Comparison of ENCODE assay signal across 18 cellular contexts in the genomic region with DNA sequence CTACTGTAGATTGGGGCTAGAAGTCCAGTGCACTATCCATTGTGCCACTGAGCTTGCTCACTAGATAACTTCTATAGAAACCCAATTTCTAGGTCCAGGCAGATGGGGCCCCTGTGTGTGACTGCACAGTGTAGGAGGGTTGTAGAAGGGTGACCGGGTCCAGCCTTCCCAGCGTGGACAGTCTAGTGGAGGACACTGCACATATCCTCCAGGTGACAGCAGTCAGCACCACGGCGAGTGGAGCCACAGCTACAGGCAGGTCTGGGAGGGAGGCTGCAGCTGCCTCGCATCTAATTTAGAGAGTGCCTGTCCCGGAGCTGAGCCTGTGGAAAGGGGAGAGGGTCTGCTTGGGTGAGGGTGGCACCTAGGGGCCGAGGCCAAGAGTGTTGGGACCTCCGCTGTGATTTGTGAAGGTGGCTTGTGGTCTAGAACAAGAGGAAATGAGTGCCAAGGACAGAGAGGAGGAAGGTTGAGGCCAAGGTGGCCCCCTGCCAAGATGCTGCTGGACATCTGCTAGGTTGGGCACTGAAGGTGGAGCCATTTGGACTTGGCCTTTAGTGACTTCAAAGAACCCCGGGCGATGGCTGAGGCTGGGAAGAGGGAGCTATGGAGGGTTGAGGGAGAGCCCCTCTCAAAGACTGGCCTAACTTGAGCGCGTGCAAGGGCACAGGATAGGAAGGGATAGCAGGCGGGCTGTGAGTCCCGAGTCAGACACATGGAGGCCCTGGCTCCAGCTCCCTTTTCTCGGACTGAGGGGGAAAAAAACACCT. TPM values are rescaled to one million over a fixed set of nuclear protein-coding genes. Genes with fewer than 3 reads are reported as not detected.
DNase-seq lines count a peak whose midpoint lies in the region; ATAC-seq and TF ChIP-seq lines count a peak whose summit lies in the region.
"Had no signal": no experiment of that assay in that cellular context is flagged by ENCODE, and none has a peak within 500 bp of the region (broad histone marks: within the 10 kb centered on the region; RNA-seq: fewer than 3 reads in every experiment).

No MANE protein-coding gene starts in this region.

- H3K4me1 ChIP-seq in Caco-2, result 0 out of 2 replicates have a peak, but pooled peaks cover 3% of the 10 kb centered on the region
- H3K4me1 ChIP-seq: spleen had no signal

- peaks cover 53% of the 10 kb centered on the region for H3K36me3 Mint-ChIP-seq in Caco-2 (ENCODE audit: insufficient read depth, unreplicated experiment)

- peak; percentile 56 for DNase-seq in cardiac septum (ENCODE audit: low spot score)
- DNase-seq in left ventricle myocardium superior, result no peak
- DNase-seq in cerebellar cortex (ENCODE audit: low spot score), result peak; percentile 83
- peak; percentile 31 for DNase-seq in myocyte (ENCODE audit: low read depth)
- no peak for DNase-seq in ureter (ENCODE audit: low spot score)
- DNase-seq in Caco-2, result no peak
- no peak for DNase-seq in GM10248 (ENCODE audit: extremely low spot score)
- DNase-seq: activated CD4-positive, alpha-beta T cell treated with anti-CD3 and anti-CD28 coated beads, Interleukin-2, amount 50 U/mL, for 4 hours; activated naive CD4-positive, alpha-beta T cell treated with anti-CD3 and anti-CD28 coated beads, Interleukin-2, amount 10 ng/mL, durations not matched to agents 7 days and 5 days; DMS153; KG1; NCI-H1694 treated with DMSO at 0.1 percent for 48 hours; NCI-H226; NCI-H82; PC-3; retina; spleen; T-helper 17 cell had no signal

- intact Hi-C loops in cardiac septum (cut with DNase I) (no loop called here), left ventricle myocardium superior (cut with micrococcal nuclease) (no loop called here), Caco-2 (cut with micrococcal nuclease; ENCODE audit: unreplicated experiment) (no loop called here)

- no peak for ATAC-seq in left ventricle myocardium superior
- ATAC-seq: PC-3, T-helper 17 cell had no signal

- no peaks in the 10 kb centered on the region for H3K27me3 Mint-ChIP-seq in Caco-2 (ENCODE audit: insufficient read depth, unreplicated experiment)
- H3K27me3 Mint-ChIP-seq: activated naive CD4-positive, alpha-beta T cell treated with anti-CD3 and anti-CD28 coated beads, Interleukin-2, amount 10 ng/mL, durations not matched to agents 7 days and 5 days; T-helper 17 cell had no signal

- TF ChIP-seq CTCF in Caco-2 (IDR thresholded peaks at IDR 0.05; ENCODE audit: insufficient read depth in 1 of 2, low read depth in 1 of 2, low read length in 1 of 2, severe bottlenecking in 1 of 2, unreplicated experiment in 1 of 2) (no peak), GM10248 (IDR thresholded peaks at IDR 0.05; ENCODE audit: control extremely low read depth, extremely low read depth, low read depth, missing control alignments) (no peak)

- no peak overlapping the region for H3K27ac Mint-ChIP-seq in Caco-2 (ENCODE audit: unreplicated experiment)
- H3K27ac Mint-ChIP-seq: activated naive CD4-positive, alpha-beta T cell treated with anti-CD3 and anti-CD28 coated beads, Interleukin-2, amount 10 ng/mL, durations not matched to agents 7 days and 5 days; T-helper 17 cell had no signal

- BruUV-seq in Caco-2 (replicated peaks; lab: Mats Ljungman, UMichigan), result no TSS peak

- POLR2A ChIA-PET in Caco-2 (lab: Charles Lee), result no interaction called here
- POLR2A ChIA-PET in GM10248 (lab: Yijun Ruan, JAX), result no interaction called here

- H3K4me3 Mint-ChIP-seq in Caco-2 (ENCODE audit: unreplicated experiment), result no peak overlapping the region
- H3K4me3 Mint-ChIP-seq: activated naive CD4-positive, alpha-beta T cell treated with anti-CD3 and anti-CD28 coated beads, Interleukin-2, amount 10 ng/mL, durations not matched to agents 7 days and 5 days; T-helper 17 cell had no signal

- H3K27me3 ChIP-seq in Caco-2 (replicated peaks; ENCODE audit: control insufficient read depth, insufficient read depth, low read length), result no peaks in the 10 kb centered on the region
- H3K27me3 ChIP-seq: spleen had no signal

- H3K9me3 Mint-ChIP-seq in Caco-2 (ENCODE audit: unreplicated experiment), result no peaks in the 10 kb centered on the region
- H3K9me3 Mint-ChIP-seq: activated naive CD4-positive, alpha-beta T cell treated with anti-CD3 and anti-CD28 coated beads, Interleukin-2, amount 10 ng/mL, durations not matched to agents 7 days and 5 days had no signal

- CTCF ChIA-PET in Caco-2 (lab: Charles Lee), result no interaction called here
- CTCF ChIA-PET in GM10248 (lab: Yijun Ruan, JAX), result interaction anchor here (0.9 to 2.2 kb wide), 4 partner anchors 9 to 37 kb away, joined by 3 to 11 read pairs (median 6); no protein-coding TSS in a partner anchor

- peaks cover 4% of the 10 kb centered on the region for H3K36me3 ChIP-seq in Caco-2 (ENCODE audit: control insufficient read depth, insufficient read depth, low read length)

- H3K4me1 Mint-ChIP-seq in Caco-2 (ENCODE audit: low read depth, unreplicated experiment), result peaks cover 6% of the 10 kb centered on the region
- H3K4me1 Mint-ChIP-seq: activated naive CD4-positive, alpha-beta T cell treated with anti-CD3 and anti-CD28 coated beads, Interleukin-2, amount 10 ng/mL, durations not matched to agents 7 days and 5 days had no signal

- H3K4me3 ChIP-seq in Caco-2 (ENCODE audit: low read depth, low read length), result no peak overlapping the region
- H3K4me3 ChIP-seq: spleen had no signal

- no peaks in the 10 kb centered on the region for H3K9me3 ChIP-seq in Caco-2
- H3K9me3 ChIP-seq: spleen had no signal

RNA-seq across cellular contexts. Expression of a gene that starts 46.0 kb away (rescaled TPM):
- total RNA-seq in cardiac septum (12.5 TPM), left ventricle myocardium superior (11.6 TPM), myocyte (11.8 and 13.9 TPM in 2 replicates), ureter (29.9 TPM), Caco-2 (2022) (16.6 and 18.3 TPM in 2 replicates)
- polyA plus RNA-seq in myocyte (2012), result 10.8 TPM

Comparison
In these comparisons a context has a peak if more than half of its experiments do, and no peak if none do; other contexts are left out.
1. DNase-seq: peak in cardiac septum (single experiment), cerebellar cortex (single experiment) and myocyte (single experiment); none in left ventricle myocardium superior (single experiment), ureter (single experiment), Caco-2 (0 of 2) and GM10248 (single experiment).